In genomic region chr7:157660971-157661610, GRCh38 we compare ENCODE assay signal across 23 cellular contexts.
"Had no signal": no experiment of that assay in that cellular context is flagged by ENCODE, and none has a peak within 500 bp of the region (broad histone marks: within the 10 kb centered on the region; RNA-seq: fewer than 3 reads in every experiment).

No MANE protein-coding gene starts in this region.

- H3K27me3 Mint-ChIP-seq: activated B cell treated with CpG ODN at 0.5 μM for 24 hours; activated CD4-positive, alpha-beta memory T cell treated with anti-CD3 and anti-CD28 coated beads for 36 hours; activated CD8-positive, alpha-beta memory T cell treated with anti-CD3 and anti-CD28 coated beads, Interleukin-2, amount 10 ng/mL, durations not matched to agents 7 days and 5 days; dendritic cell treated with granulocyte-macrophage colony-stimulating factor and Interleukin-4, amounts not matched to agents 40 ng/mL and 50 ng/mL, for 4 days had no signal

- H3K4me3 Mint-ChIP-seq: activated B cell treated with CpG ODN at 0.5 μM for 24 hours; activated CD4-positive, alpha-beta memory T cell treated with anti-CD3 and anti-CD28 coated beads for 36 hours; activated CD8-positive, alpha-beta memory T cell treated with anti-CD3 and anti-CD28 coated beads, Interleukin-2, amount 10 ng/mL, durations not matched to agents 7 days and 5 days; dendritic cell treated with granulocyte-macrophage colony-stimulating factor and Interleukin-4, amounts not matched to agents 40 ng/mL and 50 ng/mL, for 4 days; nephron; stimulated activated effector memory CD8-positive, alpha-beta T cell treated with anti-CD3 and anti-CD28 coated beads, Interleukin-12 subunit alpha, Interleukin-12 subunit beta, amount 100 ng/mL, for 72 hours had no signal

- H3K36me3 Mint-ChIP-seq: activated CD4-positive, alpha-beta memory T cell treated with anti-CD3 and anti-CD28 coated beads for 36 hours; activated CD8-positive, alpha-beta memory T cell treated with anti-CD3 and anti-CD28 coated beads, Interleukin-2, amount 10 ng/mL, durations not matched to agents 7 days and 5 days; stimulated activated effector memory CD8-positive, alpha-beta T cell treated with anti-CD3 and anti-CD28 coated beads, Interleukin-12 subunit alpha, Interleukin-12 subunit beta, amount 100 ng/mL, for 72 hours had no signal

- DNase-seq: activated B cell treated with CpG ODN at 0.5 μM for 24 hours; activated CD4-positive, alpha-beta memory T cell treated with anti-CD3 and anti-CD28 coated beads for 36 hours; activated CD4-positive, alpha-beta T cell treated with anti-CD3 and anti-CD28 coated beads for 4 hours; activated CD8-positive, alpha-beta memory T cell treated with anti-CD3 and anti-CD28 coated beads, Interleukin-2, amount 10 ng/mL, durations not matched to agents 7 days and 5 days; activated naive CD4-positive, alpha-beta T cell treated with anti-CD3 and anti-CD28 coated beads, Interleukin-2, amount 50 U/mL, for 16 hours; activated T-cell treated with anti-CD3 and anti-CD28 coated beads, Interleukin-2, amount 50 U/mL, for 1 hour; effector memory CD4-positive, alpha-beta T cell; esophagus squamous epithelium; heart right ventricle; mesenchymal stem cell; occipital lobe; small intestine; stimulated activated CD4-positive, alpha-beta T cell treated with anti-CD3 and anti-CD28 coated beads, Interleukin-4, amount 100 ng/mL, for 1 hour; stomach; SW 1271; trophoblast cell had no signal

- H3K9me3 Mint-ChIP-seq: activated B cell treated with CpG ODN at 0.5 μM for 24 hours; activated CD4-positive, alpha-beta memory T cell treated with anti-CD3 and anti-CD28 coated beads for 36 hours; activated T-helper 2 cell treated with anti-CD3 and anti-CD28 coated beads, Interferon-gamma antibody, Interleukin-2, Interleukin-4, amounts not matched to agents 10 μg/mL and 5 μg/mL and 100 μg/mL, durations not matched to agents 14 hours and 24 hours and 36 hours; dendritic cell treated with granulocyte-macrophage colony-stimulating factor and Interleukin-4, amounts not matched to agents 40 ng/mL and 50 ng/mL, for 4 days; nephron; stimulated activated effector memory CD8-positive, alpha-beta T cell treated with anti-CD3 and anti-CD28 coated beads, Interleukin-12 subunit alpha, Interleukin-12 subunit beta, amount 100 ng/mL, for 72 hours had no signal

- H3K27ac Mint-ChIP-seq: activated B cell treated with CpG ODN at 0.5 μM for 24 hours; activated CD4-positive, alpha-beta memory T cell treated with anti-CD3 and anti-CD28 coated beads for 36 hours; activated CD8-positive, alpha-beta memory T cell treated with anti-CD3 and anti-CD28 coated beads, Interleukin-2, amount 10 ng/mL, durations not matched to agents 7 days and 5 days; activated T-helper 2 cell treated with anti-CD3 and anti-CD28 coated beads, Interferon-gamma antibody, Interleukin-2, Interleukin-4, amounts not matched to agents 10 μg/mL and 5 μg/mL and 100 μg/mL, durations not matched to agents 14 hours and 24 hours and 36 hours; dendritic cell treated with granulocyte-macrophage colony-stimulating factor and Interleukin-4, amounts not matched to agents 40 ng/mL and 50 ng/mL, for 4 days; nephron; progenitor cell of endocrine pancreas; stimulated activated effector memory CD8-positive, alpha-beta T cell treated with anti-CD3 and anti-CD28 coated beads, Interleukin-12 subunit alpha, Interleukin-12 subunit beta, amount 100 ng/mL, for 72 hours had no signal

- ATAC-seq: right cardiac atrium; stimulated activated effector memory CD8-positive, alpha-beta T cell treated with anti-CD3 and anti-CD28 coated beads, Interleukin-12 subunit alpha, Interleukin-12 subunit beta, amount 100 ng/mL, for 72 hours had no signal

- H3K4me1 Mint-ChIP-seq: stimulated activated effector memory CD8-positive, alpha-beta T cell treated with anti-CD3 and anti-CD28 coated beads, Interleukin-12 subunit alpha, Interleukin-12 subunit beta, amount 100 ng/mL, for 72 hours had no signal

- H3K27ac ChIP-seq: ascending aorta, esophagus squamous epithelium, heart right ventricle, stomach had no signal
